ENCODE assay signal across 20 cellular contexts in genomic region chr3:10837849-10838248, GRCh38. TPM values are rescaled to one million over a fixed set of nuclear protein-coding genes. Genes with fewer than 3 reads are reported as not detected.
DNase-seq lines count a peak whose midpoint lies in the region; ATAC-seq and TF ChIP-seq lines count a peak whose summit lies in the region.
"Had no signal": no experiment of that assay in that cellular context is flagged by ENCODE, and none has a peak within 500 bp of the region (broad histone marks: within the 10 kb centered on the region; RNA-seq: fewer than 3 reads in every experiment).

No MANE protein-coding gene starts in this region.

- peak overlapping the region; percentile 15 to 88 (median 78) for H3K4me2 ChIP-seq in BLaER1 treated with 17β-estradiol and CSF1 and Interleukin-3, amounts not matched to agents 10 nM and 100 nM

- H3K9ac ChIP-seq in BLaER1 treated with 17β-estradiol and CSF1 and Interleukin-3, amounts not matched to agents 10 nM and 100 nM, result peak overlapping the region in 6 of 11 experiments; percentile 6 to 38 (median 29); a peak in 6 of 22 replicates

- DNase-seq in left ventricle myocardium superior (no peak), left ventricle myocardium inferior (no peak), medulla oblongata (ENCODE audit: extremely low spot score) (peak; percentile 56), HPDE6-E6E7 (ENCODE audit: extremely low spot score) (no peak), HuH-7.5 (ENCODE audit: low spot score) (no peak)
- DNase-seq: AML-193; CD4-positive, CD25-positive, alpha-beta regulatory T cell; CD8-positive, alpha-beta memory T cell; COR-L47; DMS 273 treated with DMSO at 0.1 percent for 48 hours; DMS53; DND-41; EL; H9; KG1 had no signal

- no peak for TF ChIP-seq CTCF in left ventricle myocardium inferior (IDR thresholded peaks at IDR 0.05; ENCODE audit: borderline replicate concordance)

- H3K4me3 ChIP-seq in left ventricle myocardium inferior, result no peak overlapping the region
- H3K4me3 ChIP-seq in BLaER1 treated with 17β-estradiol and CSF1 and Interleukin-3, amounts not matched to agents 10 nM and 100 nM, result no peak overlapping the region
- H3K4me3 ChIP-seq: GM12878 had no signal

- H4K20me1 ChIP-seq in BLaER1 treated with 17β-estradiol and CSF1 and Interleukin-3, amounts not matched to agents 10 nM and 100 nM, result no peaks in the 10 kb centered on the region

- peaks cover 3% of the 10 kb centered on the region for H3K4me1 ChIP-seq in left ventricle myocardium inferior
- peaks cover 26 to 85% (median 79%) of the 10 kb centered on the region in 10 experiments for H3K4me1 ChIP-seq in BLaER1 treated with 17β-estradiol and CSF1 and Interleukin-3, amounts not matched to agents 10 nM and 100 nM

- peaks cover 78% of the 10 kb centered on the region for H3K27me3 ChIP-seq in left ventricle myocardium inferior (ENCODE audit: low read depth)
- no peaks in the 10 kb centered on the region for H3K27me3 ChIP-seq in BLaER1 treated with 17β-estradiol and CSF1 and Interleukin-3, amounts not matched to agents 10 nM and 100 nM

- H3K36me3 ChIP-seq in left ventricle myocardium inferior, result no peaks in the 10 kb centered on the region
- H3K36me3 ChIP-seq in BLaER1 treated with 17β-estradiol and CSF1 and Interleukin-3, amounts not matched to agents 10 nM and 100 nM, result no peaks in the 10 kb centered on the region

- H3K9me3 ChIP-seq in left ventricle myocardium inferior (replicated peaks), result no peaks in the 10 kb centered on the region
- H3K9me3 ChIP-seq in BLaER1 treated with 17β-estradiol and CSF1 and Interleukin-3, amounts not matched to agents 10 nM and 100 nM (replicated peaks in 1 of 11), result no peaks in the 10 kb centered on the region

- no peak overlapping the region for H3K27ac ChIP-seq in left ventricle myocardium inferior (replicated peaks)
- peak overlapping the region in 7 of 11 experiments; percentile 3 to 43 (median 21); a peak in 10 of 22 replicates for H3K27ac ChIP-seq in BLaER1 treated with 17β-estradiol and CSF1 and Interleukin-3, amounts not matched to agents 10 nM and 100 nM
- H3K27ac ChIP-seq: HL-60 had no signal

- ATAC-seq in left ventricle myocardium superior (peak; percentile 37), HG02759 (IDR thresholded peaks at IDR 0.05; ENCODE audit: unreplicated experiment) (no peak)
- ATAC-seq: GM12878 had no signal

- intact Hi-C loops in left ventricle myocardium superior (cut with micrococcal nuclease), result no loop called here
- intact Hi-C loops in left ventricle myocardium inferior (cut with micrococcal nuclease), result no loop called here

RNA-seq across cellular contexts. Expression of gene SLC6A11, which starts 21.8 kb away (rescaled TPM):
- not detected for total RNA-seq in left ventricle myocardium superior
- not detected for total RNA-seq in left ventricle myocardium inferior
- total RNA-seq: CD4-positive, CD25-positive, alpha-beta regulatory T cell; CD8-positive, alpha-beta memory T cell; G401; GM12878 had no signal
